In genomic region chr15:55990071-55990470, GRCh38 we compare ENCODE assay signal across 27 cellular contexts.
"Had no signal": no experiment of that assay in that cellular context is flagged by ENCODE, and none has a peak within 500 bp of the region (broad histone marks: within the 10 kb centered on the region; RNA-seq: fewer than 3 reads in every experiment).

No MANE protein-coding gene starts in this region.

- DNase-seq: heart right ventricle; hippocampal formation; kidney glomerular epithelial cell; left cardiac atrium; left lung; lower lobe of right lung; mammary epithelial cell; mesenchymal stem cell; naive B cell; natural killer cell; occipital lobe; psoas muscle; right lobe of liver; stimulated activated CD4-positive, alpha-beta T cell treated with anti-CD3 and anti-CD28 coated beads, Interleukin-1b, Interleukin-23, amount 100 ng/mL, for 48 hours; stimulated activated CD4-positive, alpha-beta T cell treated with anti-CD3 and anti-CD28 coated beads, Interleukin-2, amount 100 ng/mL, for 48 hours; stimulated activated CD4-positive, alpha-beta T cell treated with anti-CD3 and anti-CD28 coated beads, Interleukin-4, amount 100 ng/mL, for 4 hours; stimulated activated CD8-positive, alpha-beta memory T cell treated with anti-CD3 and anti-CD28 coated beads, Interleukin-4, amount 100 ng/mL, for 48 hours; stimulated activated naive CD4-positive, alpha-beta T cell treated with Interleukin-2 at 50 U/mL for 16 hours; stimulated activated naive CD8-positive, alpha-beta T cell treated with anti-CD3 and anti-CD28 coated beads, Interleukin-15, amount 100 ng/mL, for 72 hours; substantia nigra; upper lobe of left lung had no signal

- H3K4me3 ChIP-seq: heart right ventricle, left lung, lower lobe of right lung, psoas muscle, right lobe of liver, smooth muscle cell, tibial nerve, upper lobe of left lung, vagina had no signal

- H3K4me2 ChIP-seq: smooth muscle cell had no signal

- H3K79me2 ChIP-seq: parathyroid adenoma had no signal

- H3K27ac Mint-ChIP-seq: natural killer cell; stimulated activated memory B cell treated with anti-CD40 and anti-IgM and Interleukin-4, amounts not matched to agents 10 μg/mL and 1 μg/mL and 100 μg/mL, for 72 hours; stimulated activated naive CD8-positive, alpha-beta T cell treated with anti-CD3 and anti-CD28 coated beads, Interleukin-15, amount 100 ng/mL, for 72 hours had no signal

- ATAC-seq: heart right ventricle; left cardiac atrium; left lung; lower lobe of right lung; natural killer cell; psoas muscle; right lobe of liver; stimulated activated memory B cell treated with anti-CD40 and anti-IgM and Interleukin-4, amounts not matched to agents 10 μg/mL and 1 μg/mL and 100 μg/mL, for 72 hours; stimulated activated naive CD8-positive, alpha-beta T cell treated with anti-CD3 and anti-CD28 coated beads, Interleukin-15, amount 100 ng/mL, for 72 hours had no signal

- H3K36me3 Mint-ChIP-seq: naive B cell; natural killer cell; stimulated activated memory B cell treated with anti-CD40 and anti-IgM and Interleukin-4, amounts not matched to agents 10 μg/mL and 1 μg/mL and 100 μg/mL, for 72 hours had no signal

- H3K27ac ChIP-seq: left lung, lower lobe of right lung, neutrophil, parathyroid adenoma, psoas muscle, right lobe of liver, tibial nerve, vagina had no signal

- H3K9me3 ChIP-seq: heart right ventricle, left lung, lower lobe of right lung, neutrophil, psoas muscle, right lobe of liver, tibial nerve, upper lobe of left lung, vagina had no signal

- H3K27me3 ChIP-seq: heart right ventricle, left lung, right lobe of liver, tibial nerve, upper lobe of left lung, vagina had no signal

- H3K4me1 ChIP-seq: parathyroid adenoma had no signal

- H3K9me3 Mint-ChIP-seq: natural killer cell; stimulated activated memory B cell treated with anti-CD40 and anti-IgM and Interleukin-4, amounts not matched to agents 10 μg/mL and 1 μg/mL and 100 μg/mL, for 72 hours; stimulated activated naive CD8-positive, alpha-beta T cell treated with anti-CD3 and anti-CD28 coated beads, Interleukin-15, amount 100 ng/mL, for 72 hours had no signal

- H2AFZ ChIP-seq: parathyroid adenoma had no signal

- H3K4me3 Mint-ChIP-seq: natural killer cell; stimulated activated memory B cell treated with anti-CD40 and anti-IgM and Interleukin-4, amounts not matched to agents 10 μg/mL and 1 μg/mL and 100 μg/mL, for 72 hours; stimulated activated naive CD8-positive, alpha-beta T cell treated with anti-CD3 and anti-CD28 coated beads, Interleukin-15, amount 100 ng/mL, for 72 hours had no signal

- H3K27me3 Mint-ChIP-seq: stimulated activated naive CD8-positive, alpha-beta T cell treated with anti-CD3 and anti-CD28 coated beads, Interleukin-15, amount 100 ng/mL, for 72 hours had no signal

- H3K36me3 ChIP-seq: left lung, lower lobe of right lung, neutrophil, right lobe of liver, tibial nerve, upper lobe of left lung, vagina had no signal
